In genomic region chr6:30683137-30683979, GRCh38 we compare ENCODE assay signal across 8 cellular contexts. TPM values are rescaled to one million over a fixed set of nuclear protein-coding genes. Genes with fewer than 3 reads are reported as not detected.
DNase-seq lines count a peak whose midpoint lies in the region; TF ChIP-seq lines count a peak whose summit lies in the region.

No MANE protein-coding gene starts in this region.

- peak overlapping the region; percentile 80 for H3K27ac ChIP-seq in A673 (ENCODE audit: low read depth, low read length, poor library complexity, severe bottlenecking)

- TF ChIP-seq CTCF in A673 (conservative IDR thresholded peaks at IDR 0.05; ENCODE audit: low read depth, low read length), result no peak
- TF ChIP-seq CTCF in cardiac fibroblast (IDR thresholded peaks at IDR 0.05; ENCODE audit: low read depth, low read length), result no peak

- peak overlapping the region; percentile 60 for H3K9ac ChIP-seq in mucosa of stomach (ENCODE audit: low read length)

- H3K36me3 ChIP-seq in A673 (ENCODE audit: insufficient read depth, low read length, poor library complexity, severe bottlenecking) (no peaks in the 10 kb centered on the region), mucosa of stomach (ENCODE audit: control insufficient read depth, insufficient read depth, low read length) (no peaks in the 10 kb centered on the region)

- CTCF ChIA-PET in A673 (lab: Charles Lee), result interaction anchor here (1.7 kb wide), 1 partner anchor 47 kb away, joined by 5 read pairs; no protein-coding TSS in a partner anchor

- no peaks in the 10 kb centered on the region for H3K27me3 ChIP-seq in A673 (replicated peaks; ENCODE audit: insufficient read depth, low read depth, low read length, poor library complexity)
- H3K27me3 ChIP-seq in mucosa of stomach (ENCODE audit: control insufficient read depth, insufficient read depth, low read length), result peaks cover 8% of the 10 kb centered on the region

- intact Hi-C loops in A673 (cut with micrococcal nuclease; ENCODE audit: unreplicated experiment), result no loop called here

- H3K4me1 ChIP-seq in A673 (ENCODE audit: insufficient read depth, low read length, poor library complexity, severe bottlenecking), result peaks cover 48% of the 10 kb centered on the region
- peaks cover 39% of the 10 kb centered on the region for H3K4me1 ChIP-seq in mucosa of stomach (ENCODE audit: control insufficient read depth, insufficient read depth, low read length)

- POLR2A ChIA-PET in A673 (lab: Charles Lee; ENCODE audit: low non-redundant PET), result interaction anchor here (0.6 kb wide), 1 partner anchor 1053 kb away, joined by 3 read pairs; the partner anchor contains the start of gene CLIC1

- H3K4me3 ChIP-seq in A673 (ENCODE audit: low read depth, low read length, poor library complexity, severe bottlenecking), result peak overlapping the region; percentile 88
- H3K4me3 ChIP-seq in Jurkat, Clone E6-1 (ENCODE audit: low read length), result peak overlapping the region; percentile 87
- peak overlapping the region; percentile 85 to 94 for H3K4me3 ChIP-seq in cardiac fibroblast (replicated peaks in 1 of 2; ENCODE audit: low read depth in 2 of 2, low read length in 2 of 2)
- H3K4me3 ChIP-seq in mucosa of stomach (ENCODE audit: low read length), result peak overlapping the region; percentile 19

- DNase-seq in A673 (ENCODE audit: low spot score) (no peak), cardiac fibroblast (ENCODE audit: low read depth in 2 of 2) (peak in 1 of 2 donors; percentile 25), NCI-H1436 treated with DMSO at 0.1 percent for 48 hours (lab: John Stamatoyannopoulos, UW) (no peak), NOMO-1 treated with DMSO at 0.1 percent for 48 hours (lab: John Stamatoyannopoulos, UW; ENCODE audit: unreplicated experiment) (no peak), LoVo (ENCODE audit: low spot score) (no peak), GF-D8 (lab: John Stamatoyannopoulos, UW) (no peak)
- DNase-seq in Jurkat, Clone E6-1 (ENCODE audit: low read depth, low spot score), result no peak

- no peaks in the 10 kb centered on the region for H3K9me3 ChIP-seq in A673 (ENCODE audit: low read depth, low read length, poor library complexity, severe bottlenecking)
- H3K9me3 ChIP-seq in mucosa of stomach (ENCODE audit: control insufficient read depth, low read length), result no peaks in the 10 kb centered on the region

- no TSS peak for BruUV-seq in A673 (replicated peaks; lab: Mats Ljungman, UMichigan)

RNA-seq across cellular contexts. Expression of gene PPP1R18, which starts 3.1 kb away (rescaled TPM):
- total RNA-seq in A673 (2021), result 49.3 and 50.3 TPM in 2 replicates
- polyA plus RNA-seq in Jurkat, Clone E6-1 (2012; ENCODE audit: insufficient read depth, insufficient read length), result 130 TPM

RNA-seq across cellular contexts. Expression of gene NRM, which starts 7.4 kb away (rescaled TPM):
- total RNA-seq in A673 (2021), result 49.8 and 54.4 TPM in 2 replicates
- polyA plus RNA-seq in Jurkat, Clone E6-1 (2012; ENCODE audit: insufficient read depth, insufficient read length), result 75.0 TPM

RNA-seq across cellular contexts. Expression of gene DHX16, which starts 10.6 kb away (rescaled TPM):
- total RNA-seq in A673 (2021), result 44.7 and 46.4 TPM in 2 replicates
- 71.4 TPM for polyA plus RNA-seq in Jurkat, Clone E6-1 (2012; ENCODE audit: insufficient read depth, insufficient read length)

RNA-seq across cellular contexts. Expression of gene MDC1, which starts 33.7 kb away (rescaled TPM):
- 52.9 and 53.4 TPM in 2 replicates for total RNA-seq in A673 (2021)
- polyA plus RNA-seq in Jurkat, Clone E6-1 (2012; ENCODE audit: insufficient read depth, insufficient read length), result 75.5 TPM

RNA-seq across cellular contexts. Expression of gene C6orf136, which starts 36.4 kb away (rescaled TPM):
- total RNA-seq in A673 (2021), result 25.0 and 35.9 TPM in 2 replicates
- 32.3 TPM for polyA plus RNA-seq in Jurkat, Clone E6-1 (2012; ENCODE audit: insufficient read depth, insufficient read length)

Comparison
In these comparisons a context has a peak if more than half of its experiments do, and no peak if none do; other contexts are left out.
1. H3K4me3 ChIP-seq: peak in every context shown above with its lines; median percentile 90 in cardiac fibroblast; 88 in A673; 87 in Jurkat, Clone E6-1; 19 in mucosa of stomach.